ENCODE assay signal across 1 cellular context in the genomic region with DNA sequence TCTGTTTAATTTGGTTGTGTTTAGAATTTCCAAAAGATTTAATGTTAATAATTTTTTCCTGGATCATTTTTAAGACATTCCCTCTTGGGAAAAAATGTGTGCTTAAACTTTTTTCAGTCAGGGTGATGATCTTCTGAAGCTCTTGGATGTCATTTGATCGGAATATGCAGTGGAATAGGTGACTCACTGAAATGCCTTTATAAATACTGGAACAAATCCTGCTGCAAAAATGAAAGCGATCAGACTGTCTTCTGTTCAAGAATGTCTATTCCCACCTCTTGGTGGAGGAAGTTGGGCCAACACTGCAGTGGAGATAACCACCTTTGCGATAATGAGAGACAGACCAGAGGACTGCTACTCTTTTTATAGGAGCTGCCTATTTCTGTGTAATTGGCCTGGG.
TF ChIP-seq lines count a peak whose summit lies in the region.

No MANE protein-coding gene starts in this region.

TF ChIP-seq in SK-N-SH treated with all-trans-retinoic acid at 6 μM for 48 hours, 23 proteins besides CTCF, POLR2A, EP300 and RAD21:
- TF ChIP-seq, protein P1, sequence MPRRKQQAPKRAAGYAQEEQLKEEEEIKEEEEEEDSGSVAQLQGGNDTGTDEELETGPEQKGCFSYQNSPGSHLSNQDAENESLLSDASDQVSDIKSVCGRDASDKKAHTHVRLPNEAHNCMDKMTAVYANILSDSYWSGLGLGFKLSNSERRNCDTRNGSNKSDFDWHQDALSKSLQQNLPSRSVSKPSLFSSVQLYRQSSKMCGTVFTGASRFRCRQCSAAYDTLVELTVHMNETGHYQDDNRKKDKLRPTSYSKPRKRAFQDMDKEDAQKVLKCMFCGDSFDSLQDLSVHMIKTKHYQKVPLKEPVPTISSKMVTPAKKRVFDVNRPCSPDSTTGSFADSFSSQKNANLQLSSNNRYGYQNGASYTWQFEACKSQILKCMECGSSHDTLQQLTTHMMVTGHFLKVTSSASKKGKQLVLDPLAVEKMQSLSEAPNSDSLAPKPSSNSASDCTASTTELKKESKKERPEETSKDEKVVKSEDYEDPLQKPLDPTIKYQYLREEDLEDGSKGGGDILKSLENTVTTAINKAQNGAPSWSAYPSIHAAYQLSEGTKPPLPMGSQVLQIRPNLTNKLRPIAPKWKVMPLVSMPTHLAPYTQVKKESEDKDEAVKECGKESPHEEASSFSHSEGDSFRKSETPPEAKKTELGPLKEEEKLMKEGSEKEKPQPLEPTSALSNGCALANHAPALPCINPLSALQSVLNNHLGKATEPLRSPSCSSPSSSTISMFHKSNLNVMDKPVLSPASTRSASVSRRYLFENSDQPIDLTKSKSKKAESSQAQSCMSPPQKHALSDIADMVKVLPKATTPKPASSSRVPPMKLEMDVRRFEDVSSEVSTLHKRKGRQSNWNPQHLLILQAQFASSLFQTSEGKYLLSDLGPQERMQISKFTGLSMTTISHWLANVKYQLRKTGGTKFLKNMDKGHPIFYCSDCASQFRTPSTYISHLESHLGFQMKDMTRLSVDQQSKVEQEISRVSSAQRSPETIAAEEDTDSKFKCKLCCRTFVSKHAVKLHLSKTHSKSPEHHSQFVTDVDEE (CRISPR knock-in tag; IDR thresholded peaks at IDR 0.05) = no peak
- TF ChIP-seq, protein P2, sequence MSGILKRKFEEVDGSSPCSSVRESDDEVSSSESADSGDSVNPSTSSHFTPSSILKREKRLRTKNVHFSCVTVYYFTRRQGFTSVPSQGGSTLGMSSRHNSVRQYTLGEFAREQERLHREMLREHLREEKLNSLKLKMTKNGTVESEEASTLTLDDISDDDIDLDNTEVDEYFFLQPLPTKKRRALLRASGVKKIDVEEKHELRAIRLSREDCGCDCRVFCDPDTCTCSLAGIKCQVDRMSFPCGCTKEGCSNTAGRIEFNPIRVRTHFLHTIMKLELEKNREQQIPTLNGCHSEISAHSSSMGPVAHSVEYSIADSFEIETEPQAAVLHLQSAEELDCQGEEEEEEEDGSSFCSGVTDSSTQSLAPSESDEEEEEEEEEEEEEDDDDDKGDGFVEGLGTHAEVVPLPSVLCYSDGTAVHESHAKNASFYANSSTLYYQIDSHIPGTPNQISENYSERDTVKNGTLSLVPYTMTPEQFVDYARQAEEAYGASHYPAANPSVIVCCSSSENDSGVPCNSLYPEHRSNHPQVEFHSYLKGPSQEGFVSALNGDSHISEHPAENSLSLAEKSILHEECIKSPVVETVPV (CRISPR knock-in tag; IDR thresholded peaks at IDR 0.05) = no peak
- TF ChIP-seq CSDC2 (CRISPR knock-in tag; IDR thresholded peaks at IDR 0.05) (no peak), ARNTL (CRISPR knock-in tag; IDR thresholded peaks at IDR 0.05; ENCODE audit: borderline replicate concordance, low read depth) (no peak), BACH2 (CRISPR knock-in tag; IDR thresholded peaks at IDR 0.05; ENCODE audit: borderline replicate concordance) (no peak), RARB (CRISPR knock-in tag; IDR thresholded peaks at IDR 0.05) (no peak), ZFP3 (CRISPR knock-in tag; IDR thresholded peaks at IDR 0.05) (no peak), OSR1 (CRISPR knock-in tag; IDR thresholded peaks at IDR 0.05) (no peak), TCF4 (CRISPR knock-in tag; IDR thresholded peaks at IDR 0.05; ENCODE audit: borderline replicate concordance) (no peak)
- TF ChIP-seq, protein P3, sequence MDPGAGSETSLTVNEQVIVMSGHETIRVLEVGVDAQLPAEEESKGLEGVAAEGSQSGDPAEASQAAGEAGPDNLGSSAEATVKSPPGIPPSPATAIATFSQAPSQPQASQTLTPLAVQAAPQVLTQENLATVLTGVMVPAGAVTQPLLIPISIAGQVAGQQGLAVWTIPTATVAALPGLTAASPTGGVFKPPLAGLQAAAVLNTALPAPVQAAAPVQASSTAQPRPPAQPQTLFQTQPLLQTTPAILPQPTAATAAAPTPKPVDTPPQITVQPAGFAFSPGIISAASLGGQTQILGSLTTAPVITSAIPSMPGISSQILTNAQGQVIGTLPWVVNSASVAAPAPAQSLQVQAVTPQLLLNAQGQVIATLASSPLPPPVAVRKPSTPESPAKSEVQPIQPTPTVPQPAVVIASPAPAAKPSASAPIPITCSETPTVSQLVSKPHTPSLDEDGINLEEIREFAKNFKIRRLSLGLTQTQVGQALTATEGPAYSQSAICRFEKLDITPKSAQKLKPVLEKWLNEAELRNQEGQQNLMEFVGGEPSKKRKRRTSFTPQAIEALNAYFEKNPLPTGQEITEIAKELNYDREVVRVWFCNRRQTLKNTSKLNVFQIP (CRISPR knock-in tag; IDR thresholded peaks at IDR 0.05; ENCODE audit: borderline replicate concordance, low read depth) = no peak
